In genomic region chr15:42035362-42035761, GRCh38 we compare ENCODE assay signal across 9 cellular contexts. TPM values are rescaled to one million over a fixed set of nuclear protein-coding genes. Genes with fewer than 3 reads are reported as not detected.
DNase-seq lines count a peak whose midpoint lies in the region; ATAC-seq, FAIRE-seq and TF ChIP-seq lines count a peak whose summit lies in the region.
"Had no signal": no experiment of that assay in that cellular context is flagged by ENCODE, and none has a peak within 500 bp of the region (broad histone marks: within the 10 kb centered on the region; RNA-seq: fewer than 3 reads in every experiment).

No MANE protein-coding gene starts in this region.

- no TSS peak for BruUV-seq in Caco-2 (replicated peaks; lab: Mats Ljungman, UMichigan)

- peak overlapping the region; percentile 57 for H3K27ac Mint-ChIP-seq in Caco-2 (ENCODE audit: unreplicated experiment)

- H3K9me3 Mint-ChIP-seq in Caco-2 (ENCODE audit: unreplicated experiment), result peaks cover 8% of the 10 kb centered on the region

- H3K4me3 ChIP-seq in Caco-2 (ENCODE audit: low read depth, low read length) (no peak overlapping the region), fibroblast of pulmonary artery (replicated peaks; ENCODE audit: low read depth, low read length) (no peak overlapping the region)

- intact Hi-C loops in Caco-2 (cut with micrococcal nuclease; ENCODE audit: unreplicated experiment), result loop anchor here (1.0 kb wide), 1 partner anchor 11 kb away; no protein-coding TSS in a partner anchor

- peak; percentile 60 to 80 for DNase-seq in Caco-2
- peak; percentile 14 for DNase-seq in KBM-7
- DNase-seq in fibroblast of pulmonary artery (ENCODE audit: low read depth), result peak; percentile 58
- no peak for DNase-seq in H4 (ENCODE audit: low spot score)
- DNase-seq in COR-L47 (lab: John Stamatoyannopoulos, UW), result no peak
- no peak for DNase-seq in dermis blood vessel endothelial cell
- no peak for DNase-seq in frontal cortex (ENCODE audit: low spot score in 2 of 2)

- CTCF ChIA-PET in Caco-2 (lab: Charles Lee), result no interaction called here

- POLR2A ChIA-PET in Caco-2 (lab: Charles Lee), result no interaction called here

- no peaks in the 10 kb centered on the region for H3K27me3 Mint-ChIP-seq in Caco-2 (ENCODE audit: insufficient read depth, unreplicated experiment)

- peak; percentile 78 for ATAC-seq in GM19397 (IDR thresholded peaks at IDR 0.05; ENCODE audit: unreplicated experiment)

- H3K4me1 ChIP-seq in Caco-2, result peaks cover 29% of the 10 kb centered on the region

- H3K36me3 Mint-ChIP-seq in Caco-2 (ENCODE audit: insufficient read depth, unreplicated experiment), result no peaks in the 10 kb centered on the region

- peaks cover 6% of the 10 kb centered on the region for H3K4me1 Mint-ChIP-seq in Caco-2 (ENCODE audit: low read depth, unreplicated experiment)

- no peak for TF ChIP-seq CTCF in Caco-2 (IDR thresholded peaks at IDR 0.05; ENCODE audit: insufficient read depth in 1 of 2, low read depth in 1 of 2, low read length in 1 of 2, severe bottlenecking in 1 of 2, unreplicated experiment in 1 of 2)
- no peak for TF ChIP-seq CTCF in fibroblast of pulmonary artery (IDR thresholded peaks at IDR 0.05; ENCODE audit: low read length, missing control alignments)

- FAIRE-seq in frontal cortex (lab: Jason Lieb, UNC), result no peak

- no peaks in the 10 kb centered on the region; the same call in 1 of the 2 replicates for H3K36me3 ChIP-seq in Caco-2 (ENCODE audit: control insufficient read depth, insufficient read depth, low read length)

- in situ Hi-C loops in KBM-7 (cut with MboI; ENCODE audit: low pct_unique_long_range_greater_than_20kb, low sequenced_read_pairs), result no loop called here

- no peaks in the 10 kb centered on the region; the same call in none of the 2 replicates for H3K9me3 ChIP-seq in Caco-2

- no peaks in the 10 kb centered on the region for H3K27me3 ChIP-seq in Caco-2 (replicated peaks; ENCODE audit: control insufficient read depth, insufficient read depth, low read length)

- no peak overlapping the region for H3K4me3 Mint-ChIP-seq in Caco-2 (ENCODE audit: unreplicated experiment)

RNA-seq across cellular contexts. Expression of gene PLA2G4E, which starts 14.5 kb away (rescaled TPM):
- 1.4 and 1.8 TPM in 2 replicates for total RNA-seq in Caco-2 (2022)
- not detected in 2 replicates for total RNA-seq in H4 (2014; rRNA removed; shearing (Covaris generic))
- total RNA-seq in dermis blood vessel endothelial cell, result not detected in 2 replicates
- total RNA-seq in frontal cortex, result not detected

RNA-seq across cellular contexts. Expression of gene PLA2G4D, which starts 59.0 kb away (rescaled TPM):
- total RNA-seq in Caco-2 (2022) (not detected in 2 replicates), dermis blood vessel endothelial cell (0.17 TPM in 1 of 2 replicates, not detected in the other), frontal cortex (under 0.01 TPM)
- not detected in 2 replicates for total RNA-seq in H4 (2014; rRNA removed; shearing (Covaris generic))
- total RNA-seq: skeletal muscle tissue had no signal

Comparison
In these comparisons a context has a peak if more than half of its experiments do, and no peak if none do; other contexts are left out.
1. DNase-seq: peak in Caco-2 (2 of 2), KBM-7 (single experiment) and fibroblast of pulmonary artery (single experiment); none in H4 (single experiment), COR-L47 (single experiment), dermis blood vessel endothelial cell (single experiment) and frontal cortex (0 of 2).